28 cellular contexts compared by ENCODE assay signal in the genomic region with DNA sequence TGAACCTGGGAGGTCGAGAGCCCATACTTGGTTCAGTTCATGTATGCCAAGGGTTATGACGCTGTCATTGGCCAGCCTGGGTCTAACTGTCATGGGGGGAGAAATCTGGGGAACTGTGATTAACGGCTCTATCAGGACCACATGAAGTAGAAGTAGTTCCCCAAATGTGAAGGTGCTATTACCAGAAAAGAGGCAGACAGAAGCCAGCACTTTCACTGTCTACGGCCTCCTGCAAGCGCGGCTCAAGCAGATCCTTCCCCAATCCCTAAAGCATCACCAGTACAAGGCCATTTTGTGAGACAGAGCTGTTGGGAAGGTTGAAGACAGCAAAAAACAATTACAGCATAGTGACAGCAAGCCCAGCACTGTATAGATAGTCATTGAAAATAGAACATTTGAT.
"Had no signal": no experiment of that assay in that cellular context is flagged by ENCODE, and none has a peak within 500 bp of the region (broad histone marks: within the 10 kb centered on the region; RNA-seq: fewer than 3 reads in every experiment).

No MANE protein-coding gene starts in this region.

- H3K36me3 Mint-ChIP-seq: stimulated activated memory B cell treated with anti-CD40 and anti-IgM and Interleukin-4, amounts not matched to agents 10 μg/mL and 1 μg/mL and 100 μg/mL, for 72 hours; type B pancreatic cell had no signal

- H3K27ac Mint-ChIP-seq: stimulated activated memory B cell treated with anti-CD40 and anti-IgM and Interleukin-4, amounts not matched to agents 10 μg/mL and 1 μg/mL and 100 μg/mL, for 72 hours; stimulated activated naive B cell treated with anti-CD40 and anti-IgM and Interleukin-4, amounts not matched to agents 10 μg/mL and 1 μg/mL and 100 μg/mL, for 72 hours; stimulated activated naive CD8-positive, alpha-beta T cell treated with anti-CD3 and anti-CD28 coated beads, Interleukin-15, Interleukin-2, amounts not matched to agents 100 ng/mL and 50 ng/mL, for 24 hours; type B pancreatic cell had no signal

- H3K27me3 Mint-ChIP-seq: stimulated activated memory B cell treated with anti-CD40 and anti-IgM and Interleukin-4, amounts not matched to agents 10 μg/mL and 1 μg/mL and 100 μg/mL, for 72 hours; stimulated activated naive B cell treated with anti-CD40 and anti-IgM and Interleukin-4, amounts not matched to agents 10 μg/mL and 1 μg/mL and 100 μg/mL, for 72 hours; stimulated activated naive CD8-positive, alpha-beta T cell treated with anti-CD3 and anti-CD28 coated beads, Interleukin-15, amount 100 ng/mL, for 72 hours; stimulated activated naive CD8-positive, alpha-beta T cell treated with anti-CD3 and anti-CD28 coated beads, Interleukin-15, Interleukin-2, amounts not matched to agents 100 ng/mL and 50 ng/mL, for 24 hours; type B pancreatic cell had no signal

- H3K4me1 ChIP-seq: stomach, testis, tibial artery, tibial nerve, transverse colon, upper lobe of left lung, upper lobe of right lung, uterus, vagina had no signal

- H3K27ac ChIP-seq: stomach, suprapubic skin, testis, thoracic aorta, thyroid gland, tibial artery, tibial nerve, transverse colon, upper lobe of left lung, upper lobe of right lung, uterus, vagina had no signal

- H3K4me1 Mint-ChIP-seq: stimulated activated memory B cell treated with anti-CD40 and anti-IgM and Interleukin-4, amounts not matched to agents 10 μg/mL and 1 μg/mL and 100 μg/mL, for 72 hours had no signal

- ATAC-seq: stimulated activated effector memory CD8-positive, alpha-beta T cell treated with anti-CD3 and anti-CD28 coated beads, Interleukin-12 subunit alpha, Interleukin-12 subunit beta, amount 100 ng/mL, for 72 hours; stimulated activated memory B cell treated with anti-CD40 and anti-IgM and Interleukin-4, amounts not matched to agents 10 μg/mL and 1 μg/mL and 100 μg/mL, for 72 hours; stimulated activated naive B cell treated with anti-CD40 and anti-IgM and Interleukin-4, amounts not matched to agents 10 μg/mL and 1 μg/mL and 100 μg/mL, for 72 hours; stimulated activated naive CD8-positive, alpha-beta T cell treated with anti-CD3 and anti-CD28 coated beads, Interleukin-15, amount 100 ng/mL, for 72 hours; stimulated activated naive CD8-positive, alpha-beta T cell treated with anti-CD3 and anti-CD28 coated beads, Interleukin-15, Interleukin-2, amounts not matched to agents 100 U/mL and 50 U/mL, for 24 hours; upper lobe of right lung had no signal

- DNase-seq: stimulated activated CD4-positive, alpha-beta T cell treated with anti-CD3 and anti-CD28 coated beads, Interleukin-2, amount 100 ng/mL, for 48 hours; stimulated activated CD4-positive, alpha-beta T cell treated with anti-CD3 and anti-CD28 coated beads, Interleukin-4, amount 100 ng/mL, for 1 hour; stimulated activated CD4-positive, alpha-beta T cell treated with anti-CD3 and anti-CD28 coated beads, Interleukin-4, amount 100 ng/mL, for 24 hours; stimulated activated CD4-positive, alpha-beta T cell treated with anti-CD3 and anti-CD28 coated beads, Interleukin-4, amount 100 ng/mL, for 4 hours; stimulated activated CD8-positive, alpha-beta memory T cell treated with anti-CD3 and anti-CD28 coated beads, Interleukin-4, amount 100 ng/mL, for 48 hours; stimulated activated naive B cell treated with anti-CD40 and anti-IgM and Interleukin-4, amounts not matched to agents 10 μg/mL and 1 μg/mL and 100 μg/mL, for 72 hours; stimulated activated naive CD4-positive, alpha-beta T cell; stimulated activated naive CD4-positive, alpha-beta T cell treated with Interleukin-2 at 50 U/mL for 16 hours; stimulated activated naive CD8-positive, alpha-beta T cell treated with anti-CD3 and anti-CD28 coated beads, Interleukin-15, amount 100 ng/mL, for 72 hours; stimulated activated naive CD8-positive, alpha-beta T cell treated with anti-CD3 and anti-CD28 coated beads, Interleukin-15, Interleukin-2, amounts not matched to agents 100 U/mL and 50 U/mL, for 24 hours; stomach; substantia nigra; testis; thyroid gland; tibial artery; transverse colon; trophoblast cell; upper lobe of left lung; upper lobe of right lung; uterus had no signal

- H3K9me3 ChIP-seq: testis, thyroid gland, upper lobe of right lung, uterus, vagina had no signal

- H3K9me3 Mint-ChIP-seq: type B pancreatic cell had no signal

- H3K36me3 ChIP-seq: stomach, thoracic aorta, tibial artery, tibial nerve, transverse colon, uterus, vagina had no signal

- H3K4me3 Mint-ChIP-seq: stimulated activated effector memory CD8-positive, alpha-beta T cell treated with anti-CD3 and anti-CD28 coated beads, Interleukin-12 subunit alpha, Interleukin-12 subunit beta, amount 100 ng/mL, for 72 hours; stimulated activated memory B cell treated with anti-CD40 and anti-IgM and Interleukin-4, amounts not matched to agents 10 μg/mL and 1 μg/mL and 100 μg/mL, for 72 hours; stimulated activated naive B cell treated with anti-CD40 and anti-IgM and Interleukin-4, amounts not matched to agents 10 μg/mL and 1 μg/mL and 100 μg/mL, for 72 hours; stimulated activated naive CD8-positive, alpha-beta T cell treated with anti-CD3 and anti-CD28 coated beads, Interleukin-15, amount 100 ng/mL, for 72 hours; stimulated activated naive CD8-positive, alpha-beta T cell treated with anti-CD3 and anti-CD28 coated beads, Interleukin-15, Interleukin-2, amounts not matched to agents 100 ng/mL and 50 ng/mL, for 24 hours; type B pancreatic cell had no signal

- H3K27me3 ChIP-seq: stomach, suprapubic skin, testis, thyroid gland, tibial artery, tibial nerve, transverse colon, upper lobe of left lung, upper lobe of right lung, uterus, vagina had no signal

- H3K4me3 ChIP-seq: stomach, suprapubic skin, testis, thoracic aorta, thyroid gland, tibial artery, tibial nerve, transverse colon, upper lobe of left lung, upper lobe of right lung, uterus, vagina had no signal
